In the genomic region with DNA sequence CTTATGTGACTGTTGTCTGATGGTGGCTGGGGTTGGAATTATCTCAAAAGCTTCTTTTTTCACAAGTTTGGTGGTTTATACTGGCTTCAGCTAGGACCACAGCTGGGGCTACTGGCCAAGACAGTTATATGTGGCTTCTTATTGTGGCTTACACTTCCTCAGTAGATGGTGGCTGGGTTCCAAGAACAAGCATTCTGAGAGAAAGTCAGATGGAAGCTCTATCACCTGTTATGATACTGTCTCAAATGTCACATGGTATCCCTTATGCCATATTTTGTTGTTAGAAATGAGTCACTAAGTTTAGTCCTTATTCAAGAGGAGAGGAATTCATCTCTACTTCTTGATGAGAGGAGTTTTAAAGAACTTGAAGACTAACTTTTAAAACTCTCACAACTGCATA, we compare ENCODE assay signal across 8 cellular contexts. TPM values are rescaled to one million over a fixed set of nuclear protein-coding genes. Genes with fewer than 3 reads are reported as not detected.
DNase-seq lines count a peak whose midpoint lies in the region; ATAC-seq and TF ChIP-seq lines count a peak whose summit lies in the region.

No MANE protein-coding gene starts in this region.

- H3K4me3 Mint-ChIP-seq in MCF 10A (ENCODE audit: unreplicated experiment) = no peak overlapping the region

- peaks cover 24% of the 10 kb centered on the region for H3K4me1 Mint-ChIP-seq in MCF 10A (ENCODE audit: insufficient read depth, unreplicated experiment)

- POLR2A ChIA-PET in MCF 10A (lab: Yijun Ruan, JAX) = interaction anchor here (0.8 to 1.3 kb wide), 3 partner anchors 13 to 41 kb away, joined by 3 to 5 read pairs (median 4); a partner anchor contains a TSS

- BruUV-seq in MCF 10A (replicated peaks; lab: Mats Ljungman, UMichigan) = TSS peak; percentile 12

- DNase-seq in MCF 10A (ENCODE audit: unreplicated experiment) (peak; percentile 38), breast epithelium (ENCODE audit: low spot score in 2 of 2) (no peak), SKM-1 treated with dmso at 0.1 percent for 144 hours (lab: John Stamatoyannopoulos, UW; ENCODE audit: unreplicated experiment) (peak; percentile 41), skeletal muscle cell (ENCODE audit: low read depth) (peak; percentile 66), NCI-H2029 treated with DMSO at 0.1 percent for 48 hours (lab: John Stamatoyannopoulos, UW) (no peak), left ventricle myocardium superior (no peak), anterior cingulate cortex (lab: John Stamatoyannopoulos, UW) (no peak)

- no peaks in the 10 kb centered on the region for H3K27me3 Mint-ChIP-seq in MCF 10A (ENCODE audit: insufficient read depth, unreplicated experiment)

- ATAC-seq in HG02981 (IDR thresholded peaks at IDR 0.05; ENCODE audit: unreplicated experiment) (peak; percentile 94), left ventricle myocardium superior (no peak)

- no peaks in the 10 kb centered on the region for H3K4me1 ChIP-seq in breast epithelium

- no peaks in the 10 kb centered on the region for H3K27me3 ChIP-seq in breast epithelium

- no peaks in the 10 kb centered on the region for H3K9me3 Mint-ChIP-seq in MCF 10A (ENCODE audit: unreplicated experiment)

- H3K36me3 ChIP-seq in breast epithelium = no peaks in the 10 kb centered on the region

- H3K36me3 Mint-ChIP-seq in MCF 10A (ENCODE audit: insufficient read depth, unreplicated experiment) = peaks cover 18% of the 10 kb centered on the region

- TF ChIP-seq CTCF in MCF 10A (IDR thresholded peaks at IDR 0.05; ENCODE audit: unreplicated experiment) = no peak
- no peak for TF ChIP-seq CTCF in breast epithelium (IDR thresholded peaks at IDR 0.05)

- no peaks in the 10 kb centered on the region for H3K9me3 ChIP-seq in breast epithelium

- no peak for TF ChIP-seq POLR2A in breast epithelium (IDR thresholded peaks at IDR 0.05)

- H3K4me3 ChIP-seq in breast epithelium = no peak overlapping the region
- H3K4me3 ChIP-seq in skeletal muscle cell (ENCODE audit: low read depth, low read length) = no peak overlapping the region

- peak overlapping the region; percentile 46 for H3K27ac Mint-ChIP-seq in MCF 10A (ENCODE audit: low read depth, unreplicated experiment)

- CTCF ChIA-PET in MCF 10A (lab: Yijun Ruan, JAX) = interaction anchor here (1.0 to 2.0 kb wide), 2 partner anchors 98 to 120 kb away, joined by 4 to 7 read pairs; no protein-coding TSS in a partner anchor

- intact Hi-C loops in MCF 10A (cut with micrococcal nuclease) (no loop called here), breast epithelium (cut with DNase I; ENCODE audit: low total_unique reads) (no loop called here), left ventricle myocardium superior (cut with micrococcal nuclease) (no loop called here)

- no peak overlapping the region for H3K27ac ChIP-seq in breast epithelium

RNA-seq across cellular contexts. Expression of a gene that starts 41.6 kb away (rescaled TPM):
- total RNA-seq in MCF 10A (2022) (66.0 and 81.6 TPM in 2 replicates), breast epithelium (10 to 100 TPM; 15.8 to 26.5 (median 22.6) TPM), left ventricle myocardium superior (46.3 TPM)

Comparison
In these comparisons a context has a peak if more than half of its experiments do, and no peak if none do; other contexts are left out.
1. DNase-seq: peak in MCF 10A (single experiment), SKM-1 treated with dmso at 0.1 percent for 144 hours (single experiment) and skeletal muscle cell (single experiment); none in breast epithelium (0 of 2), NCI-H2029 treated with DMSO at 0.1 percent for 48 hours (single experiment), left ventricle myocardium superior (single experiment) and anterior cingulate cortex (0 of 58).